ENCODE assay signal across 20 cellular contexts in genomic region chr12:132951649-132952048, GRCh38. TPM values are rescaled to one million over a fixed set of nuclear protein-coding genes. Genes with fewer than 3 reads are reported as not detected.
DNase-seq lines count a peak whose midpoint lies in the region; FAIRE-seq and TF ChIP-seq lines count a peak whose summit lies in the region.
"Had no signal": no experiment of that assay in that cellular context is flagged by ENCODE, and none has a peak within 500 bp of the region (broad histone marks: within the 10 kb centered on the region; RNA-seq: fewer than 3 reads in every experiment).

No MANE protein-coding gene starts in this region.

- dilution Hi-C loops in endothelial cell of umbilical vein (cut with MboI; ENCODE audit: extremely low pct_ligation_motif_present, low sequenced_read_pairs), result no loop called here

- TF ChIP-seq POLR2A in endothelial cell of umbilical vein (IDR thresholded peaks at IDR 0.05; ENCODE audit: low read depth, low read length), result no peak

- TF ChIP-seq CTCF in HEK293 (tag by site-specific recombination; IDR thresholded peaks at IDR 0.05) (no peak), astrocyte (IDR thresholded peaks at IDR 0.05; ENCODE audit: insufficient read depth, low read depth, low read length) (no peak), endothelial cell of umbilical vein (IDR thresholded peaks at IDR 0.05; ENCODE audit: extremely low read depth in 1 of 2, insufficient read depth in 1 of 2, low read depth in 1 of 2, low read length in 2 of 2) (no peak), SK-N-SH (IDR thresholded peaks at IDR 0.05) (no peak)

- WGBS in SK-N-SH (ENCODE audit: low lambda C conversion rate), result 96% methylated on average over 8 of the region's 8 CpGs

- no peak overlapping the region for H3K27ac Mint-ChIP-seq in astrocyte (ENCODE audit: unreplicated experiment)
- H3K27ac Mint-ChIP-seq: CD8-positive, alpha-beta T cell had no signal

- H3K79me2 ChIP-seq in astrocyte (ENCODE audit: insufficient read depth, low read length) (peaks cover 73% of the 10 kb centered on the region), endothelial cell of umbilical vein (ENCODE audit: control insufficient read depth, insufficient read depth, low read length) (peaks cover 22% of the 10 kb centered on the region), SK-N-SH (ENCODE audit: insufficient read depth) (peaks cover 47% of the 10 kb centered on the region)

- no peaks in the 10 kb centered on the region for H3K9me1 ChIP-seq in endothelial cell of umbilical vein (replicated peaks; ENCODE audit: control insufficient read depth, extremely low read depth, insufficient read depth, low read length)

- H3K27me3 Mint-ChIP-seq in astrocyte (ENCODE audit: low read depth, unreplicated experiment), result no peaks in the 10 kb centered on the region

- H3K4me3 Mint-ChIP-seq in astrocyte (ENCODE audit: unreplicated experiment), result no peak overlapping the region
- H3K4me3 Mint-ChIP-seq: CD8-positive, alpha-beta T cell had no signal

- H3K4me3 ChIP-seq in HEK293 (ENCODE audit: low read depth, low read length) (no peak overlapping the region), astrocyte (ENCODE audit: insufficient read depth, low read depth, low read length) (no peak overlapping the region), endothelial cell of umbilical vein (replicated peaks in 1 of 3; ENCODE audit: insufficient read depth in 1 of 3, low read depth in 1 of 3, low read length in 3 of 3) (no peak overlapping the region), skeletal muscle tissue (ENCODE audit: low read length in 3 of 3) (peak overlapping the region in 2 of 3 donors; percentile 8 to 15), SK-N-SH (ENCODE audit: low read depth in 2 of 2, low read length in 1 of 2) (no peak overlapping the region)

- H3K4me1 Mint-ChIP-seq in astrocyte (ENCODE audit: low read depth, unreplicated experiment), result peaks cover 7% of the 10 kb centered on the region

- DNase-seq in astrocyte (ENCODE audit: low read depth) (no peak), endothelial cell of umbilical vein (ENCODE audit: low read depth, low spot score) (no peak), SK-N-SH (no peak), SKM-1 (lab: John Stamatoyannopoulos, UW; ENCODE audit: unreplicated experiment) (no peak), SHP77 (lab: John Stamatoyannopoulos, UW) (no peak), NCI-H2171 treated with DMSO at 0.1 percent for 48 hours (lab: John Stamatoyannopoulos, UW) (no peak)
- DNase-seq: Calu3; CD8-positive, alpha-beta T cell; DMS53; EL; H7; Karpas-422; NCI-H1417 treated with DMSO at 0.1 percent for 48 hours; NCI-H187 treated with DMSO at 0.1 percent for 48 hours; NCI-H345; NCI-H524 treated with DMSO at 0.1 percent for 48 hours; SHP77 treated with DMSO at 0.1 percent for 48 hours had no signal

- H3K27me3 ChIP-seq in astrocyte (ENCODE audit: insufficient read depth, low read length) (no peaks in the 10 kb centered on the region), endothelial cell of umbilical vein (ENCODE audit: control insufficient read depth in 2 of 2, insufficient read depth in 2 of 2, low read length in 2 of 2) (no peaks in the 10 kb centered on the region), skeletal muscle tissue (ENCODE audit: control insufficient read depth in 3 of 3, insufficient read depth in 3 of 3, low read length in 3 of 3) (no peaks in the 10 kb centered on the region), SK-N-SH (ENCODE audit: insufficient read depth) (no peaks in the 10 kb centered on the region)
- H3K27me3 ChIP-seq: BLaER1 treated with 17β-estradiol and CSF1 and Interleukin-3, amounts not matched to agents 10 nM and 100 nM had no signal

- H3K36me3 ChIP-seq in HEK293 (ENCODE audit: control insufficient read depth in 2 of 2, insufficient read depth in 1 of 2, low read length in 2 of 2), result peaks cover 0 to 44% of the 10 kb centered on the region in 2 experiments; a peak in 2 of 3 replicates
- no peaks in the 10 kb centered on the region for H3K36me3 ChIP-seq in astrocyte (ENCODE audit: insufficient read depth, low read length)
- H3K36me3 ChIP-seq in endothelial cell of umbilical vein (ENCODE audit: control insufficient read depth in 2 of 2, extremely low read depth in 1 of 2, insufficient read depth in 2 of 2, low read length in 2 of 2), result peaks cover 0 to 2% of the 10 kb centered on the region in 2 experiments
- peaks cover 27 to 50% (median 29%) of the 10 kb centered on the region in 3 donors for H3K36me3 ChIP-seq in skeletal muscle tissue (ENCODE audit: control insufficient read depth in 3 of 3, insufficient read depth in 3 of 3, low read length in 3 of 3)
- peaks cover 0 to 6% of the 10 kb centered on the region in 2 experiments for H3K36me3 ChIP-seq in SK-N-SH (replicated peaks in 1 of 2; ENCODE audit: control insufficient read depth in 1 of 2, insufficient read depth in 2 of 2, low read length in 1 of 2)

- H3K9me3 ChIP-seq in HEK293 (ENCODE audit: control insufficient read depth, insufficient read depth, low read depth, low read length), result no peaks in the 10 kb centered on the region; the same call in 1 of the 2 replicates
- peaks cover 40% of the 10 kb centered on the region for H3K9me3 ChIP-seq in astrocyte (ENCODE audit: insufficient read depth, low read depth, low read length)
- H3K9me3 ChIP-seq in endothelial cell of umbilical vein (replicated peaks; ENCODE audit: control insufficient read depth, insufficient read depth, low read length), result peaks cover 3% of the 10 kb centered on the region
- peaks cover 37 to 48% (median 39%) of the 10 kb centered on the region in 3 donors for H3K9me3 ChIP-seq in skeletal muscle tissue (ENCODE audit: control insufficient read depth in 3 of 3, low read length in 3 of 3)
- peaks cover 6% of the 10 kb centered on the region; the same call in 1 of the 2 replicates for H3K9me3 ChIP-seq in SK-N-SH

- H3K27ac ChIP-seq in HEK293 (ENCODE audit: extremely low read depth, low read depth, low read length) (no peak overlapping the region), astrocyte (ENCODE audit: low read depth, low read length) (no peak overlapping the region), endothelial cell of umbilical vein (ENCODE audit: insufficient read depth, low read depth, low read length) (no peak overlapping the region), skeletal muscle tissue (ENCODE audit: low read depth, low read length) (no peak overlapping the region), SK-N-SH (ENCODE audit: low read depth in 2 of 2, low read length in 1 of 2) (no peak overlapping the region)
- H3K27ac ChIP-seq: BLaER1 treated with 17β-estradiol and CSF1 and Interleukin-3, amounts not matched to agents 10 nM and 100 nM had no signal

- no peaks in the 10 kb centered on the region for H3K9me2 ChIP-seq in SK-N-SH

- H4K20me1 ChIP-seq in astrocyte (ENCODE audit: insufficient read depth, low read length) (peaks cover 34% of the 10 kb centered on the region), endothelial cell of umbilical vein (replicated peaks; ENCODE audit: control insufficient read depth, extremely low read depth, insufficient read depth, low read length) (no peaks in the 10 kb centered on the region), SK-N-SH (ENCODE audit: insufficient read depth) (no peaks in the 10 kb centered on the region)
- H4K20me1 ChIP-seq: BLaER1 treated with 17β-estradiol and CSF1 and Interleukin-3, amounts not matched to agents 10 nM and 100 nM had no signal

- peaks cover 39% of the 10 kb centered on the region for H3K36me3 Mint-ChIP-seq in astrocyte (ENCODE audit: low read depth, unreplicated experiment)

- H3K9ac ChIP-seq in astrocyte (ENCODE audit: low read length) (no peak overlapping the region), endothelial cell of umbilical vein (replicated peaks; ENCODE audit: extremely low read depth, insufficient read depth, low read length) (no peak overlapping the region), skeletal muscle tissue (ENCODE audit: low read depth in 1 of 3, low read length in 3 of 3) (no peak overlapping the region), SK-N-SH (no peak overlapping the region)
- H3K9ac ChIP-seq: BLaER1 treated with 17β-estradiol and CSF1 and Interleukin-3, amounts not matched to agents 10 nM and 100 nM had no signal

- no peak for TF ChIP-seq EP300 in SK-N-SH (IDR thresholded peaks at IDR 0.05; ENCODE audit: borderline replicate concordance in 1 of 2, low read depth in 1 of 2, low read length in 1 of 2)

- peak; percentile 65 for FAIRE-seq in astrocyte (lab: Jason Lieb, UNC)
- FAIRE-seq in endothelial cell of umbilical vein (lab: Jason Lieb, UNC), result peak; percentile 26

- H3K9me3 Mint-ChIP-seq in astrocyte (ENCODE audit: unreplicated experiment), result peaks cover 27% of the 10 kb centered on the region

- H3K4me2 ChIP-seq in astrocyte (ENCODE audit: low read length) (no peak overlapping the region), endothelial cell of umbilical vein (ENCODE audit: insufficient read depth, low read length) (no peak overlapping the region), SK-N-SH (no peak overlapping the region)
- H3K4me2 ChIP-seq: BLaER1 treated with 17β-estradiol and CSF1 and Interleukin-3, amounts not matched to agents 10 nM and 100 nM had no signal

- peaks cover 4% of the 10 kb centered on the region for H3F3A ChIP-seq in SK-N-SH (replicated peaks; ENCODE audit: insufficient read depth)

- no peak overlapping the region for H2AFZ ChIP-seq in astrocyte (ENCODE audit: low read depth, low read length)
- no peak overlapping the region for H2AFZ ChIP-seq in endothelial cell of umbilical vein (ENCODE audit: low read depth, low read length)
- H2AFZ ChIP-seq in SK-N-SH (ENCODE audit: low read depth), result no peak overlapping the region

- peaks cover 2% of the 10 kb centered on the region; the same call in 1 of the 2 replicates for H3K4me1 ChIP-seq in HEK293 (ENCODE audit: control insufficient read depth, insufficient read depth, low read length)
- H3K4me1 ChIP-seq in astrocyte (ENCODE audit: insufficient read depth, low read length), result peaks cover 12% of the 10 kb centered on the region
- peaks cover 8% of the 10 kb centered on the region for H3K4me1 ChIP-seq in endothelial cell of umbilical vein (ENCODE audit: control insufficient read depth, extremely low read depth, insufficient read depth, low read length)
- peaks cover 11 to 13% (median 12%) of the 10 kb centered on the region in 3 donors for H3K4me1 ChIP-seq in skeletal muscle tissue (ENCODE audit: control insufficient read depth in 3 of 3, insufficient read depth in 3 of 3, low read length in 3 of 3)
- peaks cover 0 to 7% of the 10 kb centered on the region in 2 experiments; a peak in 1 of 4 replicates for H3K4me1 ChIP-seq in SK-N-SH (ENCODE audit: control insufficient read depth in 1 of 2, insufficient read depth in 2 of 2, low read depth in 1 of 2, low read length in 1 of 2)

- no TSS peak for BruUV-seq in endothelial cell of umbilical vein (replicated peaks; lab: Mats Ljungman, UMichigan)

- POLR2A ChIA-PET in HEK293 (lab: Yijun Ruan, JAX), result no interaction called here
- POLR2A ChIA-PET in endothelial cell of umbilical vein (lab: Charles Lee), result no interaction called here
- POLR2A ChIA-PET in SK-N-SH (lab: Yijun Ruan, JAX), result no interaction called here

- intact Hi-C loops in endothelial cell of umbilical vein (cut with micrococcal nuclease), result no loop called here

- CTCF ChIA-PET in HEK293 (lab: Yijun Ruan, JAX), result no interaction called here
- CTCF ChIA-PET in endothelial cell of umbilical vein (lab: Charles Lee), result no interaction called here
- CTCF ChIA-PET in SK-N-SH (lab: Yijun Ruan, JAX), result no interaction called here

- no peak for TF ChIP-seq RAD21 in SK-N-SH (IDR thresholded peaks at IDR 0.05; ENCODE audit: low read length)

RNA-seq across cellular contexts. Expression of gene ZNF605, which starts 4.5 kb away (rescaled TPM):
- total RNA-seq in astrocyte (14.3 and 16.2 TPM in 2 replicates), endothelial cell of umbilical vein (11.0 and 11.3 TPM in 2 replicates), skeletal muscle tissue (6.3 TPM)
- polyA plus RNA-seq in endothelial cell of umbilical vein (2.4 TPM in 2 replicates), SK-N-SH (2012; rRNA removed) (4.0 and 6.9 TPM in 2 replicates)
- polyA plus RNA-seq in endothelial cell of umbilical vein (2011; cell fraction: cytosol; rRNA removed), result 2.4 TPM in 2 replicates
- polyA plus RNA-seq in endothelial cell of umbilical vein (2011; cell fraction: nucleus; rRNA removed), result 18.5 and 18.6 TPM in 2 replicates
- 4.9 and 5.3 TPM in 2 replicates for polyA plus RNA-seq in endothelial cell of umbilical vein (2012)
- 6.2 and 6.4 TPM in 2 replicates for polyA minus RNA-seq in endothelial cell of umbilical vein
- polyA minus RNA-seq in endothelial cell of umbilical vein (2011; cell fraction: cytosol; rRNA and poly(A)+ RNA removed), result 3.2 TPM
- 8.8 and 15.5 TPM in 2 replicates for polyA minus RNA-seq in endothelial cell of umbilical vein (2011; cell fraction: nucleus; rRNA and poly(A)+ RNA removed)
- 2.6 and 2.9 TPM in 2 replicates for polyA plus RNA-seq in SK-N-SH (2012; cell fraction: cytosol; rRNA removed)
- polyA plus RNA-seq in SK-N-SH (2012; cell fraction: nucleus; rRNA removed), result 10.6 and 23.4 TPM in 2 replicates

RNA-seq across cellular contexts. Expression of gene ZNF26, which starts 34.5 kb away (rescaled TPM):
- total RNA-seq in astrocyte (11.7 and 12.3 TPM in 2 replicates), endothelial cell of umbilical vein (9.7 and 11.1 TPM in 2 replicates), skeletal muscle tissue (8.4 TPM)
- polyA plus RNA-seq in endothelial cell of umbilical vein (5.9 and 7.1 TPM in 2 replicates), SK-N-SH (2012; rRNA removed) (7.3 and 9.4 TPM in 2 replicates)
- 3.7 and 4.9 TPM in 2 replicates for polyA plus RNA-seq in endothelial cell of umbilical vein (2011; cell fraction: cytosol; rRNA removed)
- 14.8 and 15.2 TPM in 2 replicates for polyA plus RNA-seq in endothelial cell of umbilical vein (2011; cell fraction: nucleus; rRNA removed)
- 5.2 and 5.3 TPM in 2 replicates for polyA plus RNA-seq in endothelial cell of umbilical vein (2012)
- polyA minus RNA-seq in endothelial cell of umbilical vein, result 8.5 and 10.8 TPM in 2 replicates
- 6.5 TPM for polyA minus RNA-seq in endothelial cell of umbilical vein (2011; cell fraction: cytosol; rRNA and poly(A)+ RNA removed)
- 16.1 and 19.1 TPM in 2 replicates for polyA minus RNA-seq in endothelial cell of umbilical vein (2011; cell fraction: nucleus; rRNA and poly(A)+ RNA removed)
- polyA plus RNA-seq in SK-N-SH (2012; cell fraction: cytosol; rRNA removed), result 4.4 and 5.8 TPM in 2 replicates
- 25.9 and 26.9 TPM in 2 replicates for polyA plus RNA-seq in SK-N-SH (2012; cell fraction: nucleus; rRNA removed)

Comparison
In these comparisons a context has a peak if more than half of its experiments do, and no peak if none do; other contexts are left out.
1. H3K4me3 ChIP-seq: peak in skeletal muscle tissue (2 of 3); none in HEK293 (single experiment), astrocyte (single experiment), endothelial cell of umbilical vein (0 of 3) and SK-N-SH (0 of 2).